In the genomic region with DNA sequence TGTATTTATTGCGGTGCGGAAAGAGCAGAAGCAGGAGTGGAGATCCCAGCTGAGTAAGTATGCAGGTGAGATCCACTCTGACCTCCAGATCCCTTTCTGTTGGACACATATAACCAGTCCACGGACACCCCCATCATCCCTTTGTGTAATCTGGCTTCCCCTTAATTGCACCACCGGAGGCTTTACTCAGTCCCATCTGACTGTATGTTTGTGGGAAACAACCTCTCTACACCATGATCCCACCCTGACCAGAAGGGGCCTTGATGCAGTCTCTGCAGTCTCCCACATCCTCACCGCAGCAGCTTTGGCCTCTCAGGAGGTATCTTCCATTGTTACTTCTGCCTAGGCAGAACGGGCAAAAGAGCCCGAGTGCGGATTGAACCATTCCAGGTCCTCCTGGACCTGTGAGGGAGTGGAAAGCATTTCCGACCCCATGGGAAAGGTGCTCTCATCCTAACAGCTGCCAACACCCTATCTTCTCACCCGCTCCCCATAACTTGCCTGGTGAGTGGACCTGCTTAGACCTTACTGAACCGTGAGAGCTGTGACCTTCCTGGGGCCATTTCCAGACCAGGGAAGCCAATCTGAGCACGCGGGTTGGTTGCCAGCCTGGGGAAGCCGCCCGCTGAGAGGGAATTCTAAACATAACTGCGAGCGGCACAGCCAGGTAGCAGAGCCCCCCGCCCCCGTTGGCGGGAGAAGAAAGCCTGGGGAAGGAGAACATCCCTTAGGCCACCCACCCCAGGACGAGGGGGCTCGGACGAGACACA, we compare ENCODE assay signal across 11 cellular contexts. TPM values are rescaled to one million over a fixed set of nuclear protein-coding genes. Genes with fewer than 3 reads are reported as not detected.
DNase-seq lines count a peak whose midpoint lies in the region; ATAC-seq and TF ChIP-seq lines count a peak whose summit lies in the region.
"Had no signal": no experiment of that assay in that cellular context is flagged by ENCODE, and none has a peak within 500 bp of the region (broad histone marks: within the 10 kb centered on the region; RNA-seq: fewer than 3 reads in every experiment).

No MANE protein-coding gene starts in this region.

- intact Hi-C loops in heart left ventricle (cut with DNase I): loop anchor here in 1 of 10 donors (5.0 kb wide), 1 partner anchor 86 kb away; no protein-coding TSS in a partner anchor
- intact Hi-C loops in uterus (cut with DNase I; ENCODE audit: low total_unique reads): no loop called here

- H3K9me3 Mint-ChIP-seq in activated T-cell treated with anti-CD3 and anti-CD28 coated beads, Interleukin-2, amount 50 U/mL, for 24 hours: no peaks in the 10 kb centered on the region
- H3K9me3 Mint-ChIP-seq in natural killer cell treated with Interleukin-12 subunit alpha and Interleukin-12 subunit beta and Interleukin-15 and Interleukin-18, amount 100 ng/mL, for 72 hours: no peaks in the 10 kb centered on the region

- DNase-seq in activated T-cell treated with anti-CD3 and anti-CD28 coated beads, Interleukin-2, amount 50 U/mL, for 24 hours: no peak
- DNase-seq in activated T-cell treated with anti-CD3 and anti-CD28 coated beads for 4 hours (no peak), heart left ventricle (no peak), uterus (no peak), SW 1271 (lab: John Stamatoyannopoulos, UW) (no peak), SHP77 (lab: John Stamatoyannopoulos, UW) (no peak)
- DNase-seq in natural killer cell treated with Interleukin-12 subunit alpha and Interleukin-12 subunit beta and Interleukin-15 and Interleukin-18, amount 100 ng/mL, for 72 hours (ENCODE audit: low spot score): peak; percentile 56
- DNase-seq: activated effector memory CD4-positive, alpha-beta T cell treated with anti-CD3 and anti-CD28 coated beads, Interleukin-2, amount 50 U/mL, for 16 hours; MG63 had no signal

- H3K4me3 Mint-ChIP-seq in activated T-cell treated with anti-CD3 and anti-CD28 coated beads, Interleukin-2, amount 50 U/mL, for 24 hours: peak overlapping the region; percentile 60
- no peak overlapping the region for H3K4me3 Mint-ChIP-seq in natural killer cell treated with Interleukin-12 subunit alpha and Interleukin-12 subunit beta and Interleukin-15 and Interleukin-18, amount 100 ng/mL, for 72 hours

- peaks cover 0 to 20% (median 3%) of the 10 kb centered on the region in 12 donors for H3K4me1 ChIP-seq in heart left ventricle
- H3K4me1 ChIP-seq in uterus: no peaks in the 10 kb centered on the region

- peak overlapping the region; percentile 51 to 83 (median 59) for H3K4me3 ChIP-seq in heart left ventricle
- H3K4me3 ChIP-seq in uterus: peak overlapping the region; percentile 32 to 56

- no peaks in the 10 kb centered on the region for H3K36me3 Mint-ChIP-seq in activated T-cell treated with anti-CD3 and anti-CD28 coated beads, Interleukin-2, amount 50 U/mL, for 24 hours (ENCODE audit: low read depth)
- H3K36me3 Mint-ChIP-seq in natural killer cell treated with Interleukin-12 subunit alpha and Interleukin-12 subunit beta and Interleukin-15 and Interleukin-18, amount 100 ng/mL, for 72 hours: no peaks in the 10 kb centered on the region

- H3K27me3 Mint-ChIP-seq in activated T-cell treated with anti-CD3 and anti-CD28 coated beads, Interleukin-2, amount 50 U/mL, for 24 hours: peaks cover 67% of the 10 kb centered on the region
- peaks cover 24 to 31% of the 10 kb centered on the region in 2 donors for H3K27me3 Mint-ChIP-seq in natural killer cell treated with Interleukin-12 subunit alpha and Interleukin-12 subunit beta and Interleukin-15 and Interleukin-18, amount 100 ng/mL, for 72 hours

- H3K36me3 ChIP-seq in heart left ventricle: no peaks in the 10 kb centered on the region
- no peaks in the 10 kb centered on the region for H3K36me3 ChIP-seq in uterus
- H3K36me3 ChIP-seq: MG63 had no signal

- peak in 1 of 4 donors; percentile 44 for ATAC-seq in heart left ventricle
- no peak for ATAC-seq in natural killer cell treated with Interleukin-12 subunit alpha and Interleukin-12 subunit beta and Interleukin-15 and Interleukin-18, amount 100 ng/mL, for 72 hours
- no peak for ATAC-seq in GM21526 (IDR thresholded peaks at IDR 0.05; ENCODE audit: low FRiP score, unreplicated experiment)

- 43 to 52% (median 48%) methylated on average over 17 to 23 of the region's 23 CpGs for WGBS in heart left ventricle, 4 donors

- peaks cover 5% of the 10 kb centered on the region for H3K4me1 Mint-ChIP-seq in activated T-cell treated with anti-CD3 and anti-CD28 coated beads, Interleukin-2, amount 50 U/mL, for 24 hours (ENCODE audit: low read depth)
- peaks cover 0 to 3% of the 10 kb centered on the region in 2 donors for H3K4me1 Mint-ChIP-seq in natural killer cell treated with Interleukin-12 subunit alpha and Interleukin-12 subunit beta and Interleukin-15 and Interleukin-18, amount 100 ng/mL, for 72 hours (ENCODE audit: low read depth in 2 of 2)

- H3K27ac ChIP-seq in heart left ventricle: peak overlapping the region in 4 of 12 donors; percentile 18 to 73 (median 43)
- H3K27ac ChIP-seq in uterus: peak overlapping the region; percentile 28 to 74

- H3K9me3 ChIP-seq in heart left ventricle (no peaks in the 10 kb centered on the region), uterus (no peaks in the 10 kb centered on the region)
- H3K9me3 ChIP-seq: MG63 had no signal

- TF ChIP-seq POLR2A in heart left ventricle (IDR thresholded peaks at IDR 0.05): no peak
- TF ChIP-seq POLR2A in uterus (IDR thresholded peaks at IDR 0.05): no peak

- TF ChIP-seq CTCF in heart left ventricle (IDR thresholded peaks at IDR 0.05) (no peak), uterus (IDR thresholded peaks at IDR 0.05) (no peak)

- H3K27ac Mint-ChIP-seq in activated T-cell treated with anti-CD3 and anti-CD28 coated beads, Interleukin-2, amount 50 U/mL, for 24 hours: no peak overlapping the region
- no peak overlapping the region for H3K27ac Mint-ChIP-seq in natural killer cell treated with Interleukin-12 subunit alpha and Interleukin-12 subunit beta and Interleukin-15 and Interleukin-18, amount 100 ng/mL, for 72 hours

- H3K27me3 ChIP-seq in heart left ventricle: peaks cover 0 to 18% (median 9%) of the 10 kb centered on the region in 9 donors
- no peaks in the 10 kb centered on the region for H3K27me3 ChIP-seq in uterus

RNA-seq across cellular contexts. Expression of a gene that starts 1.1 kb away (rescaled TPM):
- total RNA-seq in heart left ventricle (10 to 100 TPM in 6 of 9 donors, 1 to 10 TPM in 3; 2.8 to 28.4 (median 13.9) TPM), uterus (100 to 1,000 TPM in 2 of 4 donors, 10 to 100 TPM in 1, 1 to 10 TPM in 1; 3.0 to 168 (median 79.6) TPM)
- polyA plus RNA-seq in heart left ventricle: 10 to 100 TPM in 1 of 2 donors, 1 to 10 TPM in 1; 8.3 to 13.9 TPM
- total RNA-seq in natural killer cell treated with Interleukin-12 subunit alpha and Interleukin-12 subunit beta and Interleukin-15 and Interleukin-18, amount 100 ng/mL, for 72 hours: not detected
- total RNA-seq: SK-MEL-5 had no signal
